In the genomic region with DNA sequence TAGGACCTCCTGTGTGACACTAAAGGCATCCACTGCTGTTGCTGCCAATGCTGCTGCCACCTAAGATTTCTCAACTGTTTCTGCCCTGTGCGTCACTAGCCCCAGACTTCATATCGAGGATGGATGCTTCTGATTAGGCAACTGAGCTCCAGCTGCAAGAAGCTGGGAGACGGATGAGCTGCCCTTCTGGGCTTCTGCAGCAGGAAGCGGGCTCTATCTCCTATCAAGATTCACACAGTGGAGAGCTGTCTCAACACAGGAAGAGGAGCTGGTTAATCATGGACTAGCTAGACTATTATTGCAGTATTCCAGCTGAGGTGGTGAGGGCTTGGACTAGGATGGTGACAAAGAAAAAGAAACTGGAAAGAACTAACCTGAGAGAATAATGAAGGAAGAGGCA, we compare ENCODE assay signal across 21 cellular contexts. TPM values are rescaled to one million over a fixed set of nuclear protein-coding genes. Genes with fewer than 3 reads are reported as not detected.
DNase-seq lines count a peak whose midpoint lies in the region; ATAC-seq and TF ChIP-seq lines count a peak whose summit lies in the region.
"Had no signal": no experiment of that assay in that cellular context is flagged by ENCODE, and none has a peak within 500 bp of the region (broad histone marks: within the 10 kb centered on the region; RNA-seq: fewer than 3 reads in every experiment).

No MANE protein-coding gene starts in this region.

- no peaks in the 10 kb centered on the region for H3K9me3 ChIP-seq in tibial artery
- H3K9me3 ChIP-seq: prostate gland had no signal

- H3K27me3 ChIP-seq in tibial artery, result peaks cover 0 to 2% of the 10 kb centered on the region in 2 donors

- no peaks in the 10 kb centered on the region for H3K4me1 ChIP-seq in tibial artery
- H3K4me1 ChIP-seq: prostate gland had no signal

- intact Hi-C loops in left colon (cut with DNase I, micrococcal nuclease), result no loop called here
- intact Hi-C loops in tibial artery (cut with DNase I; ENCODE audit: low total_unique reads), result no loop called here

- in situ Hi-C loops in GM13976 (cut with MboI; ENCODE audit: low sequenced_read_pairs, unreplicated experiment), result no loop called here

- no peak overlapping the region for H3K27ac ChIP-seq in tibial artery
- H3K27ac ChIP-seq: prostate gland had no signal

- H3K36me3 ChIP-seq in tibial artery, result no peaks in the 10 kb centered on the region
- H3K36me3 ChIP-seq: prostate gland had no signal

- TF ChIP-seq CTCF in GM13976 (IDR thresholded peaks at IDR 0.05; ENCODE audit: borderline replicate concordance, control extremely low read depth, extremely low read depth, insufficient read depth, missing control alignments), result no peak
- no peak for TF ChIP-seq CTCF in tibial artery (IDR thresholded peaks at IDR 0.05)

- DNase-seq in AG08396 (ENCODE audit: low spot score), result peak; percentile 4
- DNase-seq in NCI-H146 (lab: John Stamatoyannopoulos, UW), result peak; percentile 20
- DNase-seq in amniotic epithelial cell (ENCODE audit: low read depth), result peak; percentile 76
- DNase-seq in left colon, result no peak
- DNase-seq in H4 (ENCODE audit: low spot score), result no peak
- no peak for DNase-seq in GM13976 (ENCODE audit: low spot score)
- no peak for DNase-seq in tibial artery
- DNase-seq in activated CD4-positive, alpha-beta T cell treated with anti-CD3 and anti-CD28 coated beads, Interleukin-2, amount 50 U/mL, for 48 hours, result no peak
- DNase-seq: activated B cell treated with CpG ODN at 0.5 μM for 24 hours; activated CD8-positive, alpha-beta T cell treated with anti-CD3 and anti-CD28 coated beads for 36 hours; activated naive CD4-positive, alpha-beta T cell treated with Interleukin-2 at 50 U/mL for 16 hours; activated T-cell treated with anti-CD3 and anti-CD28 coated beads, Interleukin-2, amount 50 U/mL, for 24 hours; DMS153; effector memory CD8-positive, alpha-beta T cell; hypothalamus; KBM-7; NCI-H2081 treated with DMSO at 0.1 percent for 48 hours; NCI-H524; nephron progenitor cell; SHP77 treated with DMSO at 0.1 percent for 48 hours had no signal

- H3K4me3 ChIP-seq in tibial artery, result no peak overlapping the region
- H3K4me3 ChIP-seq: prostate gland had no signal

- ATAC-seq in left colon, result peak; percentile 66
- ATAC-seq: activated CD8-positive, alpha-beta T cell treated with anti-CD3 and anti-CD28 coated beads for 36 hours; effector memory CD8-positive, alpha-beta T cell had no signal

RNA-seq across cellular contexts. Expression of gene PELI2, which starts 59.2 kb away (rescaled TPM):
- total RNA-seq in left colon, result 10 to 100 TPM; 12.2 to 22.7 TPM
- total RNA-seq in H4 (2014; rRNA removed; shearing (Covaris generic)), result 4.8 and 5.1 TPM in 2 replicates

Comparison
In these comparisons a context has a peak if more than half of its experiments do, and no peak if none do; other contexts are left out.
1. DNase-seq: peak in AG08396 (single experiment), NCI-H146 (single experiment) and amniotic epithelial cell (single experiment); none in left colon (0 of 2), H4 (single experiment), GM13976 (single experiment), tibial artery (0 of 2) and activated CD4-positive, alpha-beta T cell treated with anti-CD3 and anti-CD28 coated beads, Interleukin-2, amount 50 U/mL, for 48 hours (0 of 2).